Comparison of ENCODE assay signal across 32 cellular contexts in genomic region chr1:53420331-53420730, GRCh38. TPM values are rescaled to one million over a fixed set of nuclear protein-coding genes. Genes with fewer than 3 reads are reported as not detected.
"Had no signal": no experiment of that assay in that cellular context is flagged by ENCODE, and none has a peak within 500 bp of the region (broad histone marks: within the 10 kb centered on the region; RNA-seq: fewer than 3 reads in every experiment).

No MANE protein-coding gene starts in this region.

- H3K4me3 ChIP-seq: hepatocyte, left ventricle myocardium inferior, lung, mucosa of descending colon, pancreas, prostate gland, spleen, stomach, testis, thyroid gland, transverse colon, upper lobe of left lung, vagina had no signal

- H3K36me3 Mint-ChIP-seq: mesothelial cell of epicardium; naive thymus-derived CD4-positive, alpha-beta T cell; stimulated activated naive B cell treated with anti-CD40 and anti-IgM and Interleukin-4, amounts not matched to agents 10 μg/mL and 1 μg/mL and 100 μg/mL, for 72 hours had no signal

- H3K27ac ChIP-seq: hepatocyte, left ventricle myocardium inferior, pancreas, prostate gland, spleen, stomach, testis, thyroid gland, transverse colon, upper lobe of left lung, vagina had no signal

- H3K4me3 Mint-ChIP-seq: mesothelial cell of epicardium; naive thymus-derived CD4-positive, alpha-beta T cell; natural killer cell treated with Interleukin-12 subunit alpha and Interleukin-12 subunit beta and Interleukin-15 and Interleukin-18, amount 100 ng/mL, for 72 hours; stimulated activated naive B cell treated with anti-CD40 and anti-IgM and Interleukin-4, amounts not matched to agents 10 μg/mL and 1 μg/mL and 100 μg/mL, for 72 hours had no signal

- H3K9me3 ChIP-seq: pancreas, prostate gland, testis, thyroid gland, upper lobe of left lung, vagina had no signal

- H3K79me2 ChIP-seq: hepatocyte had no signal

- H3K4me1 ChIP-seq: left ventricle myocardium inferior, pancreas, prostate gland, testis, transverse colon, upper lobe of left lung, vagina had no signal

- DNase-seq: islet precursor cell; left ventricle myocardium inferior; mesendoderm; mucosa of descending colon; naive thymus-derived CD4-positive, alpha-beta T cell; pancreas; posterior cingulate gyrus; retina; right cardiac atrium; small intestine; spleen; stimulated activated CD4-positive, alpha-beta T cell treated with anti-CD3 and anti-CD28 coated beads, Interleukin-4, amount 100 ng/mL, for 4 hours; stimulated activated CD8-positive, alpha-beta memory T cell treated with anti-CD3 and anti-CD28 coated beads, Interleukin-4, amount 100 ng/mL, for 48 hours; stimulated activated naive B cell treated with anti-CD40 and anti-IgM and Interleukin-4, amounts not matched to agents 10 μg/mL and 1 μg/mL and 100 μg/mL, for 72 hours; stimulated activated naive CD8-positive, alpha-beta T cell treated with anti-CD3 and anti-CD28 coated beads, Interleukin-15, Interleukin-2, amounts not matched to agents 100 U/mL and 50 U/mL, for 24 hours; stomach; testis; thyroid gland; transverse colon; upper lobe of left lung had no signal

- H3K27ac Mint-ChIP-seq: mesothelial cell of epicardium; naive thymus-derived CD4-positive, alpha-beta T cell; stimulated activated naive B cell treated with anti-CD40 and anti-IgM and Interleukin-4, amounts not matched to agents 10 μg/mL and 1 μg/mL and 100 μg/mL, for 72 hours had no signal

- H2AFZ ChIP-seq: hepatocyte had no signal

- H3K36me3 ChIP-seq: left ventricle myocardium inferior, pancreas, prostate gland, spleen, stomach, thyroid gland, transverse colon, upper lobe of left lung, vagina had no signal

- FAIRE-seq: pancreas, small intestine had no signal

- H3K27me3 ChIP-seq: testis, thyroid gland, upper lobe of left lung, vagina had no signal

- ATAC-seq: mucosa of descending colon; naive thymus-derived CD4-positive, alpha-beta T cell; natural killer cell treated with Interleukin-12 subunit alpha and Interleukin-12 subunit beta and Interleukin-15 and Interleukin-18, amount 100 ng/mL, for 72 hours; pancreas; right cardiac atrium; sciatic nerve; stimulated activated naive B cell treated with anti-CD40 and anti-IgM and Interleukin-4, amounts not matched to agents 10 μg/mL and 1 μg/mL and 100 μg/mL, for 72 hours; stimulated activated naive CD8-positive, alpha-beta T cell treated with anti-CD3 and anti-CD28 coated beads, Interleukin-15, Interleukin-2, amounts not matched to agents 100 U/mL and 50 U/mL, for 24 hours had no signal

- H3K4me2 ChIP-seq: hepatocyte had no signal

RNA-seq across cellular contexts. Expression of gene DMRTB1, which starts 38.9 kb away (rescaled TPM):
- total RNA-seq: hepatocyte; kidney epithelial cell; left ventricle myocardium inferior; lower leg skin; lung; mesothelial cell of epicardium; mucosa of descending colon; myocyte; naive thymus-derived CD4-positive, alpha-beta T cell; natural killer cell treated with Interleukin-12 subunit alpha and Interleukin-12 subunit beta and Interleukin-15 and Interleukin-18, amount 100 ng/mL, for 72 hours; omental fat pad; pancreas; right cardiac atrium; sciatic nerve; spleen; stomach; transverse colon; upper lobe of left lung; urinary bladder; vagina had no signal
